ENCODE assay signal across 17 cellular contexts in genomic region chr17:45380046-45380765, GRCh38.
"Had no signal": no experiment of that assay in that cellular context is flagged by ENCODE, and none has a peak within 500 bp of the region (broad histone marks: within the 10 kb centered on the region; RNA-seq: fewer than 3 reads in every experiment).

No MANE protein-coding gene starts in this region.

- H3K27ac Mint-ChIP-seq: activated CD8-positive, alpha-beta memory T cell treated with anti-CD3 and anti-CD28 coated beads, Interleukin-2, amount 10 ng/mL, durations not matched to agents 7 days and 5 days; activated T-cell treated with anti-CD3 and anti-CD28 coated beads, Interleukin-2, amount 50 U/mL, for 24 hours; stimulated activated naive CD8-positive, alpha-beta T cell treated with anti-CD3 and anti-CD28 coated beads, Interleukin-15, Interleukin-2, amounts not matched to agents 100 ng/mL and 50 ng/mL, for 24 hours had no signal

- H3K27me3 Mint-ChIP-seq: activated T-cell treated with anti-CD3 and anti-CD28 coated beads, Interleukin-2, amount 50 U/mL, for 24 hours had no signal

- H3K9me3 Mint-ChIP-seq: activated T-cell treated with anti-CD3 and anti-CD28 coated beads, Interleukin-2, amount 50 U/mL, for 24 hours; naive thymus-derived CD8-positive, alpha-beta T cell; stimulated activated naive CD8-positive, alpha-beta T cell treated with anti-CD3 and anti-CD28 coated beads, Interleukin-15, Interleukin-2, amounts not matched to agents 100 ng/mL and 50 ng/mL, for 24 hours had no signal

- H3K36me3 Mint-ChIP-seq: activated CD8-positive, alpha-beta memory T cell treated with anti-CD3 and anti-CD28 coated beads, Interleukin-2, amount 10 ng/mL, durations not matched to agents 7 days and 5 days; naive thymus-derived CD8-positive, alpha-beta T cell had no signal

- DNase-seq: activated CD4-positive, alpha-beta T cell treated with anti-CD3 and anti-CD28 coated beads, Interleukin-2, amount 50 U/mL, for 48 hours; activated CD4-positive, CD25-positive, alpha-beta regulatory T cell treated with anti-CD3 and anti-CD28 coated beads, Interleukin-2, amount 50 U/mL, for 72 hours; activated CD8-positive, alpha-beta memory T cell treated with anti-CD3 and anti-CD28 coated beads, Interleukin-2, amount 10 ng/mL, durations not matched to agents 7 days and 5 days; activated gamma-delta T cell; activated T-cell treated with anti-CD3 and anti-CD28 coated beads, Interleukin-2, amount 50 U/mL, for 24 hours; colonic mucosa; effector CD4-positive, alpha-beta T cell; kidney; midbrain; nucleus accumbens; psoas muscle; sigmoid colon; stimulated activated CD4-positive, alpha-beta T cell treated with anti-CD3 and anti-CD28 coated beads, Interleukin-2, amount 100 ng/mL, for 48 hours; T-helper 2 cell had no signal

- H3K27ac ChIP-seq: ascending aorta, colonic mucosa, psoas muscle, sigmoid colon had no signal

- H3K4me3 Mint-ChIP-seq: activated CD8-positive, alpha-beta memory T cell treated with anti-CD3 and anti-CD28 coated beads, Interleukin-2, amount 10 ng/mL, durations not matched to agents 7 days and 5 days; activated T-cell treated with anti-CD3 and anti-CD28 coated beads, Interleukin-2, amount 50 U/mL, for 24 hours; stimulated activated naive CD8-positive, alpha-beta T cell treated with anti-CD3 and anti-CD28 coated beads, Interleukin-15, Interleukin-2, amounts not matched to agents 100 ng/mL and 50 ng/mL, for 24 hours had no signal

- ATAC-seq: activated CD8-positive, alpha-beta memory T cell treated with anti-CD3 and anti-CD28 coated beads, Interleukin-2, amount 10 ng/mL, durations not matched to agents 7 days and 5 days; naive thymus-derived CD8-positive, alpha-beta T cell; psoas muscle had no signal
